Comparison of ENCODE assay signal across 2 cellular contexts in the genomic region with DNA sequence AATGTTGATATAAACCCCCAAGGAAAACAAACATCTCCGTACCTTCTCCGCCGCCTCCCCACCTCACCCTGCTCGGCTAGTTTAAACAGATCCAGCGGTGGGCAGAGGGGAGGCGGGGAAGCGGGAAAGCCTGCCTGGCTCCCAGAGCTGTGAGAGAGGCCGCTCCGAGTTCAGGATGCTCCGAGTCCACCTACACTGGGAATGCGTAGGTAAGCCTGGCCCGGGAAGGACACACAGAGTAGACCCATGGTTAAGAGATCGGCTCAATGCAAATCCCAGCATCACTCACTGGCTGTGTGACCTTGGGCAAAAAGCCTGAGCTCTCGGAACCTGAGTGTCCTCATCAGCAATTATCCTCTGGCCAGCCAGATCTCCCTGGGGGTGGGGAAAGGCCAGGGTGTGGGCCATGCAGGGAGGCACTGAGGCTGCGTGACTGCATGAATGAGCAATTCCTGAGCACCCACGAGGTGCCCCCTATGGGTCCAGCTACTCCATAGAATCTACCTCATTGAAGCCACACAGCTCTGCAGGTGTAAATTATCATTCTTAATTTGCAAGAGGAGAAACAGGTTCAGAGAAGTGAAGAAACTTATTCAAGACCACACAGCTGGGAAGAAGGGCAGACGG.
TF ChIP-seq lines count a peak whose summit lies in the region.

No MANE protein-coding gene starts in this region.

TF ChIP-seq in HepG2, 621 proteins besides CTCF, POLR2A, EP300 and RAD21 (continued from another document):
- TF ChIP-seq, protein P1, sequence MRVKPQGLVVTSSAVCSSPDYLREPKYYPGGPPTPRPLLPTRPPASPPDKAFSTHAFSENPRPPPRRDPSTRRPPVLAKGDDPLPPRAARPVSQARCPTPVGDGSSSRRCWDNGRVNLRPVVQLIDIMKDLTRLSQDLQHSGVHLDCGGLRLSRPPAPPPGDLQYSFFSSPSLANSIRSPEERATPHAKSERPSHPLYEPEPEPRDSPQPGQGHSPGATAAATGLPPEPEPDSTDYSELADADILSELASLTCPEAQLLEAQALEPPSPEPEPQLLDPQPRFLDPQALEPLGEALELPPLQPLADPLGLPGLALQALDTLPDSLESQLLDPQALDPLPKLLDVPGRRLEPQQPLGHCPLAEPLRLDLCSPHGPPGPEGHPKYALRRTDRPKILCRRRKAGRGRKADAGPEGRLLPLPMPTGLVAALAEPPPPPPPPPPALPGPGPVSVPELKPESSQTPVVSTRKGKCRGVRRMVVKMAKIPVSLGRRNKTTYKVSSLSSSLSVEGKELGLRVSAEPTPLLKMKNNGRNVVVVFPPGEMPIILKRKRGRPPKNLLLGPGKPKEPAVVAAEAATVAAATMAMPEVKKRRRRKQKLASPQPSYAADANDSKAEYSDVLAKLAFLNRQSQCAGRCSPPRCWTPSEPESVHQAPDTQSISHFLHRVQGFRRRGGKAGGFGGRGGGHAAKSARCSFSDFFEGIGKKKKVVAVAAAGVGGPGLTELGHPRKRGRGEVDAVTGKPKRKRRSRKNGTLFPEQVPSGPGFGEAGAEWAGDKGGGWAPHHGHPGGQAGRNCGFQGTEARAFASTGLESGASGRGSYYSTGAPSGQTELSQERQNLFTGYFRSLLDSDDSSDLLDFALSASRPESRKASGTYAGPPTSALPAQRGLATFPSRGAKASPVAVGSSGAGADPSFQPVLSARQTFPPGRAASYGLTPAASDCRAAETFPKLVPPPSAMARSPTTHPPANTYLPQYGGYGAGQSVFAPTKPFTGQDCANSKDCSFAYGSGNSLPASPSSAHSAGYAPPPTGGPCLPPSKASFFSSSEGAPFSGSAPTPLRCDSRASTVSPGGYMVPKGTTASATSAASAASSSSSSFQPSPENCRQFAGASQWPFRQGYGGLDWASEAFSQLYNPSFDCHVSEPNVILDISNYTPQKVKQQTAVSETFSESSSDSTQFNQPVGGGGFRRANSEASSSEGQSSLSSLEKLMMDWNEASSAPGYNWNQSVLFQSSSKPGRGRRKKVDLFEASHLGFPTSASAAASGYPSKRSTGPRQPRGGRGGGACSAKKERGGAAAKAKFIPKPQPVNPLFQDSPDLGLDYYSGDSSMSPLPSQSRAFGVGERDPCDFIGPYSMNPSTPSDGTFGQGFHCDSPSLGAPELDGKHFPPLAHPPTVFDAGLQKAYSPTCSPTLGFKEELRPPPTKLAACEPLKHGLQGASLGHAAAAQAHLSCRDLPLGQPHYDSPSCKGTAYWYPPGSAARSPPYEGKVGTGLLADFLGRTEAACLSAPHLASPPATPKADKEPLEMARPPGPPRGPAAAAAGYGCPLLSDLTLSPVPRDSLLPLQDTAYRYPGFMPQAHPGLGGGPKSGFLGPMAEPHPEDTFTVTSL (CRISPR knock-in tag; IDR thresholded peaks at IDR 0.05; ENCODE audit: borderline replicate concordance) = no peak

TF ChIP-seq in WTC11, 78 proteins besides CTCF, POLR2A, EP300 and RAD21 (continued from another document):
- TF ChIP-seq, protein P2, sequence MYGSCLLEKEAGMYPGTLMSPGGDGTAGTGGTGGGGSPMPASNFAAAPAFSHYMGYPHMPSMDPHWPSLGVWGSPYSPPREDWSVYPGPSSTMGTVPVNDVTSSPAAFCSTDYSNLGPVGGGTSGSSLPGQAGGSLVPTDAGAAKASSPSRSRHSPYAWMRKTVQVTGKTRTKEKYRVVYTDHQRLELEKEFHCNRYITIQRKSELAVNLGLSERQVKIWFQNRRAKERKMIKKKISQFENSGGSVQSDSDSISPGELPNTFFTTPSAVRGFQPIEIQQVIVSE (CRISPR knock-in tag; IDR thresholded peaks at IDR 0.05; ENCODE audit: borderline replicate concordance) = no peak
- TF ChIP-seq KAT7 (CRISPR knock-in tag; IDR thresholded peaks at IDR 0.05; ENCODE audit: borderline replicate concordance) (no peak), FOXK1 (CRISPR knock-in tag; IDR thresholded peaks at IDR 0.05) (no peak), TEAD4 (CRISPR knock-in tag; IDR thresholded peaks at IDR 0.05) (no peak), ZNF121 (CRISPR knock-in tag; IDR thresholded peaks at IDR 0.05) (no peak), NR2C2 (CRISPR knock-in tag; IDR thresholded peaks at IDR 0.05) (no peak), MXD4 (CRISPR knock-in tag; IDR thresholded peaks at IDR 0.05; ENCODE audit: borderline replicate concordance) (no peak)
- TF ChIP-seq, protein P3, sequence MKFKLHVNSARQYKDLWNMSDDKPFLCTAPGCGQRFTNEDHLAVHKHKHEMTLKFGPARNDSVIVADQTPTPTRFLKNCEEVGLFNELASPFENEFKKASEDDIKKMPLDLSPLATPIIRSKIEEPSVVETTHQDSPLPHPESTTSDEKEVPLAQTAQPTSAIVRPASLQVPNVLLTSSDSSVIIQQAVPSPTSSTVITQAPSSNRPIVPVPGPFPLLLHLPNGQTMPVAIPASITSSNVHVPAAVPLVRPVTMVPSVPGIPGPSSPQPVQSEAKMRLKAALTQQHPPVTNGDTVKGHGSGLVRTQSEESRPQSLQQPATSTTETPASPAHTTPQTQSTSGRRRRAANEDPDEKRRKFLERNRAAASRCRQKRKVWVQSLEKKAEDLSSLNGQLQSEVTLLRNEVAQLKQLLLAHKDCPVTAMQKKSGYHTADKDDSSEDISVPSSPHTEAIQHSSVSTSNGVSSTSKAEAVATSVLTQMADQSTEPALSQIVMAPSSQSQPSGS (CRISPR knock-in tag; IDR thresholded peaks at IDR 0.05; ENCODE audit: borderline replicate concordance, low read depth) = no peak
